1 cellular context compared by ENCODE assay signal in genomic region chr10:126240483-126240882, GRCh38.
TF ChIP-seq lines count a peak whose summit lies in the region.

No MANE protein-coding gene starts in this region.

TF ChIP-seq in WTC11, 78 proteins besides CTCF, POLR2A, EP300 and RAD21 (continued from another document):
- TF ChIP-seq SMAD4 (CRISPR knock-in tag; IDR thresholded peaks at IDR 0.05) = no peak
- TF ChIP-seq NFYB (CRISPR knock-in tag; conservative IDR thresholded peaks at IDR 0.05; ENCODE audit: low read depth) = no peak
- TF ChIP-seq PRRX2 (CRISPR knock-in tag; IDR thresholded peaks at IDR 0.05) = no peak
- no peak for TF ChIP-seq FOXK1 (CRISPR knock-in tag; IDR thresholded peaks at IDR 0.05)
- no peak for TF ChIP-seq ZNF423 (CRISPR knock-in tag; IDR thresholded peaks at IDR 0.05)
- no peak for TF ChIP-seq MLX (CRISPR knock-in tag; IDR thresholded peaks at IDR 0.05)
- TF ChIP-seq E2F1 (CRISPR knock-in tag; IDR thresholded peaks at IDR 0.05) = no peak
- no peak for TF ChIP-seq ZNF512 (CRISPR knock-in tag; IDR thresholded peaks at IDR 0.05; ENCODE audit: borderline replicate concordance)
- TF ChIP-seq ATF6 (CRISPR knock-in tag; IDR thresholded peaks at IDR 0.05) = no peak
